23 cellular contexts compared by ENCODE assay signal in genomic region chr1:208069908-208070307, GRCh38.
DNase-seq lines count a peak whose midpoint lies in the region; ATAC-seq and TF ChIP-seq lines count a peak whose summit lies in the region.
"Had no signal": no experiment of that assay in that cellular context is flagged by ENCODE, and none has a peak within 500 bp of the region (broad histone marks: within the 10 kb centered on the region; RNA-seq: fewer than 3 reads in every experiment).

No MANE protein-coding gene starts in this region.

- H3K4me3 Mint-ChIP-seq in MCF 10A (ENCODE audit: unreplicated experiment) (no peak overlapping the region), brain (no peak overlapping the region)
- H3K4me3 Mint-ChIP-seq: CD4-positive, CD25-positive, alpha-beta regulatory T cell; HFFc6 had no signal

- TF ChIP-seq CTCF in MCF 10A (IDR thresholded peaks at IDR 0.05; ENCODE audit: unreplicated experiment) (no peak), breast epithelium (IDR thresholded peaks at IDR 0.05) (no peak), brain (conservative IDR thresholded peaks at IDR 0.05) (no peak), foreskin keratinocyte (conservative IDR thresholded peaks at IDR 0.05) (no peak)

- TF ChIP-seq POLR2A in breast epithelium (IDR thresholded peaks at IDR 0.05) = no peak

- H3K27ac Mint-ChIP-seq in MCF 10A (ENCODE audit: low read depth, unreplicated experiment) = peak overlapping the region; percentile 2
- H3K27ac Mint-ChIP-seq in brain = peak overlapping the region; percentile 6 to 79 (median 71)
- H3K27ac Mint-ChIP-seq: HFFc6 had no signal

- no peaks in the 10 kb centered on the region for H3K27me3 ChIP-seq in breast epithelium
- H3K27me3 ChIP-seq in foreskin keratinocyte = no peaks in the 10 kb centered on the region

- no peaks in the 10 kb centered on the region for H3K4me1 ChIP-seq in breast epithelium
- peaks cover 6% of the 10 kb centered on the region for H3K4me1 ChIP-seq in foreskin keratinocyte

- H3K9me3 ChIP-seq in breast epithelium = no peaks in the 10 kb centered on the region

- POLR2A ChIA-PET in MCF 10A (lab: Yijun Ruan, JAX) = interaction anchor here (0.7 to 1.0 kb wide), 3 partner anchors 8 to 175 kb away, joined by 3 to 4 read pairs (median 4); no protein-coding TSS in a partner anchor

- intact Hi-C loops in MCF 10A (cut with micrococcal nuclease) = no loop called here
- intact Hi-C loops in breast epithelium (cut with DNase I; ENCODE audit: low total_unique reads) = no loop called here

- H3K27me3 Mint-ChIP-seq in MCF 10A (ENCODE audit: insufficient read depth, unreplicated experiment) = no peaks in the 10 kb centered on the region
- H3K27me3 Mint-ChIP-seq in brain = peaks cover 4% of the 10 kb centered on the region

- no peak for DNase-seq in MCF 10A (ENCODE audit: unreplicated experiment)
- no peak for DNase-seq in breast epithelium (ENCODE audit: low spot score in 2 of 2)
- peak; percentile 53 to 71 for DNase-seq in foreskin keratinocyte
- no peak for DNase-seq in NCI-H146 (lab: John Stamatoyannopoulos, UW)
- DNase-seq in globus pallidus (ENCODE audit: low spot score) = no peak
- DNase-seq in activated CD4-positive, alpha-beta T cell treated with anti-CD3 and anti-CD28 coated beads, Interleukin-2, amount 50 U/mL, for 4 hours = no peak
- DNase-seq in NCI-H1930 (lab: John Stamatoyannopoulos, UW) = no peak
- DNase-seq: 8988T; AML-193; CD4-positive, CD25-positive, alpha-beta regulatory T cell; EL; H7; HFFc6; IMR-90; MV-4-11; NCI-H510A; NCI-H748 treated with DMSO at 0.1 percent for 48 hours; SHP77 treated with DMSO at 0.1 percent for 48 hours; SW 1271 had no signal

- no peak overlapping the region for H3K27ac ChIP-seq in breast epithelium
- H3K27ac ChIP-seq in foreskin keratinocyte = no peak overlapping the region
- H3K27ac ChIP-seq: KMS-11, RWPE1, SK-N-MC had no signal

- ATAC-seq in foreskin keratinocyte = peak; percentile 59

- H3K4me3 ChIP-seq in breast epithelium = no peak overlapping the region
- H3K4me3 ChIP-seq: SK-N-MC had no signal

- H3K4me1 Mint-ChIP-seq in MCF 10A (ENCODE audit: insufficient read depth, unreplicated experiment) (no peaks in the 10 kb centered on the region), brain (peaks cover 59% of the 10 kb centered on the region)
- H3K4me1 Mint-ChIP-seq: CD4-positive, CD25-positive, alpha-beta regulatory T cell had no signal

- H3K9me3 Mint-ChIP-seq in MCF 10A (ENCODE audit: unreplicated experiment) = no peaks in the 10 kb centered on the region
- no peaks in the 10 kb centered on the region for H3K9me3 Mint-ChIP-seq in brain
- H3K9me3 Mint-ChIP-seq: CD4-positive, CD25-positive, alpha-beta regulatory T cell; HFFc6 had no signal

- peaks cover 31% of the 10 kb centered on the region for H3K36me3 Mint-ChIP-seq in MCF 10A (ENCODE audit: insufficient read depth, unreplicated experiment)
- H3K36me3 Mint-ChIP-seq in brain = peaks cover 46% of the 10 kb centered on the region
- H3K36me3 Mint-ChIP-seq: CD4-positive, CD25-positive, alpha-beta regulatory T cell had no signal

- BruUV-seq in MCF 10A (replicated peaks; lab: Mats Ljungman, UMichigan) = no TSS peak

- no peaks in the 10 kb centered on the region for H3K36me3 ChIP-seq in breast epithelium

- CTCF ChIA-PET in MCF 10A (lab: Yijun Ruan, JAX) = interaction anchor here (0.5 to 2.9 kb wide), 15 partner anchors 9 to 242 kb away, joined by 3 to 23 read pairs (median 6); partner anchors contain the start of gene PLXNA2

Comparison
In these comparisons a context has a peak if more than half of its experiments do, and no peak if none do; other contexts are left out.
1. DNase-seq: peak in foreskin keratinocyte (2 of 2); none in MCF 10A (single experiment), breast epithelium (0 of 2), NCI-H146 (single experiment), globus pallidus (single experiment), activated CD4-positive, alpha-beta T cell treated with anti-CD3 and anti-CD28 coated beads, Interleukin-2, amount 50 U/mL, for 4 hours (0 of 2) and NCI-H1930 (0 of 2).